Comparison of ENCODE assay signal across 18 cellular contexts in genomic region chr17:721540-721937, GRCh38. TPM values are rescaled to one million over a fixed set of nuclear protein-coding genes. Genes with fewer than 3 reads are reported as not detected.
A peak's percentile ranks its signal among the peaks of the same experiment; 100 is the strongest.
DNase-seq lines count a peak whose midpoint lies in the region; ATAC-seq and TF ChIP-seq lines count a peak whose summit lies in the region.
"Had no signal": no experiment of that assay in that cellular context is flagged by ENCODE, and none has a peak within 500 bp of the region (broad histone marks: within the 10 kb centered on the region; RNA-seq: fewer than 3 reads in every experiment).

No MANE protein-coding gene starts in this region.

- no peak for DNase-seq in MCF 10A (ENCODE audit: unreplicated experiment)
- no peak for DNase-seq in breast epithelium (ENCODE audit: low spot score in 2 of 2)
- no peak for DNase-seq in esophagus squamous epithelium (lab: John Stamatoyannopoulos, UW)
- DNase-seq in glutamatergic neuron = no peak
- no peak for DNase-seq in left colon
- DNase-seq in occipital lobe (lab: John Stamatoyannopoulos, UW) = no peak
- DNase-seq in anterior cingulate cortex (lab: John Stamatoyannopoulos, UW) = no peak
- DNase-seq: C1 segment of cervical spinal cord; Kasumi-1; NCI-H1105; NCI-H1694; NCI-H2107; NCI-H226; NCI-H526; NK-92 treated with Interleukin-12 subunit alpha and Interleukin-12 subunit beta, amount 100 ng/mL, for 24 hours had no signal

- no peaks in the 10 kb centered on the region for H3K27me3 Mint-ChIP-seq in MCF 10A (ENCODE audit: insufficient read depth, unreplicated experiment)
- no peaks in the 10 kb centered on the region for H3K27me3 Mint-ChIP-seq in glutamatergic neuron (ENCODE audit: unreplicated experiment)
- H3K27me3 Mint-ChIP-seq: IgD-negative memory B cell had no signal

- H3K36me3 ChIP-seq in breast epithelium (no peaks in the 10 kb centered on the region), esophagus squamous epithelium (no peaks in the 10 kb centered on the region)
- H3K36me3 ChIP-seq: SJSA1 had no signal

- no peak for ATAC-seq in left colon

- H3K4me1 ChIP-seq in breast epithelium = no peaks in the 10 kb centered on the region
- H3K4me1 ChIP-seq in esophagus squamous epithelium = peaks cover 2 to 42% (median 3%) of the 10 kb centered on the region in 3 donors
- H3K4me1 ChIP-seq: SJSA1 had no signal

- no peaks in the 10 kb centered on the region for H3K27me3 ChIP-seq in breast epithelium
- H3K27me3 ChIP-seq in esophagus squamous epithelium = no peaks in the 10 kb centered on the region
- H3K27me3 ChIP-seq: SJSA1 had no signal

- intact Hi-C loops in MCF 10A (cut with micrococcal nuclease) = no loop called here
- intact Hi-C loops in breast epithelium (cut with DNase I; ENCODE audit: low total_unique reads) = no loop called here
- intact Hi-C loops in esophagus squamous epithelium (cut with DNase I) = no loop called here
- intact Hi-C loops in left colon (cut with DNase I, micrococcal nuclease) = no loop called here

- 36 to 48% methylated on average over 5 of the region's 5 CpGs for WGBS in esophagus squamous epithelium, 2 donors

- no peaks in the 10 kb centered on the region for H3K9me3 Mint-ChIP-seq in MCF 10A (ENCODE audit: unreplicated experiment)
- H3K9me3 Mint-ChIP-seq in glutamatergic neuron (ENCODE audit: unreplicated experiment) = no peaks in the 10 kb centered on the region
- H3K9me3 Mint-ChIP-seq: IgD-negative memory B cell had no signal

- POLR2A ChIA-PET in MCF 10A (lab: Yijun Ruan, JAX) = interaction anchor here (0.6 to 1.9 kb wide), 5 partner anchors 9 to 275 kb away, joined by 3 to 16 read pairs (median 5); partner anchors contain the start of genes TIMM22 and TLCD3A

- no TSS peak for BruUV-seq in MCF 10A (replicated peaks; lab: Mats Ljungman, UMichigan)

- no peaks in the 10 kb centered on the region for H3K9me3 ChIP-seq in breast epithelium
- no peaks in the 10 kb centered on the region for H3K9me3 ChIP-seq in esophagus squamous epithelium
- H3K9me3 ChIP-seq: SJSA1 had no signal

- H3K4me1 Mint-ChIP-seq in MCF 10A (ENCODE audit: insufficient read depth, unreplicated experiment) (peaks cover 25% of the 10 kb centered on the region), glutamatergic neuron (ENCODE audit: low read depth, unreplicated experiment) (no peaks in the 10 kb centered on the region)

- H3K36me3 Mint-ChIP-seq in MCF 10A (ENCODE audit: insufficient read depth, unreplicated experiment) (peaks cover 13% of the 10 kb centered on the region), glutamatergic neuron (ENCODE audit: unreplicated experiment) (no peaks in the 10 kb centered on the region)
- H3K36me3 Mint-ChIP-seq: IgD-negative memory B cell had no signal

- CTCF ChIA-PET in MCF 10A (lab: Yijun Ruan, JAX) = interaction anchor here (0.6 to 1.0 kb wide), 3 partner anchors 9 to 311 kb away, joined by 3 read pairs; no protein-coding TSS in a partner anchor

- H3K4me3 ChIP-seq in breast epithelium (no peak overlapping the region), esophagus squamous epithelium (peak overlapping the region in 1 of 4 donors; percentile 8)
- H3K4me3 ChIP-seq: SJSA1 had no signal

- H3K27ac Mint-ChIP-seq in MCF 10A (ENCODE audit: low read depth, unreplicated experiment) (peak overlapping the region; percentile 50), glutamatergic neuron (ENCODE audit: unreplicated experiment) (no peak overlapping the region)

- TF ChIP-seq POLR2A in breast epithelium (IDR thresholded peaks at IDR 0.05) (no peak), esophagus squamous epithelium (IDR thresholded peaks at IDR 0.05) (no peak)

- H3K4me3 Mint-ChIP-seq in MCF 10A (ENCODE audit: unreplicated experiment) (no peak overlapping the region), glutamatergic neuron (ENCODE audit: unreplicated experiment) (no peak overlapping the region)

- TF ChIP-seq CTCF in MCF 10A (IDR thresholded peaks at IDR 0.05; ENCODE audit: unreplicated experiment) = no peak
- TF ChIP-seq CTCF in breast epithelium (IDR thresholded peaks at IDR 0.05) = no peak
- no peak for TF ChIP-seq CTCF in VCaP (conservative IDR thresholded peaks at IDR 0.05)
- no peak for TF ChIP-seq CTCF in esophagus squamous epithelium (IDR thresholded peaks at IDR 0.05)
- no peak for TF ChIP-seq CTCF in glutamatergic neuron (IDR thresholded peaks at IDR 0.05; ENCODE audit: partially characterized antibody, unreplicated experiment)

- peak overlapping the region in 1 of 2 donors; percentile 48 for H3K27ac ChIP-seq in breast epithelium
- peak overlapping the region; percentile 54 for H3K27ac ChIP-seq in VCaP
- H3K27ac ChIP-seq in esophagus squamous epithelium = peak overlapping the region; percentile 73 to 87 (median 80)
- H3K27ac ChIP-seq: SJSA1 had no signal

RNA-seq across cellular contexts. Expression of gene VPS53, which starts 6.9 kb away (rescaled TPM):
- total RNA-seq in MCF 10A (2022) (43.5 and 55.0 TPM in 2 replicates), breast epithelium (10 to 100 TPM; 21.6 to 33.1 (median 25.6) TPM), esophagus squamous epithelium (10 to 100 TPM; 20.9 to 28.8 (median 27.6) TPM), glutamatergic neuron (ENCODE audit: unreplicated experiment) (96.4 TPM), left colon (10 to 100 TPM; 75.0 to 87.3 TPM), occipital lobe (18.7 TPM)

RNA-seq across cellular contexts. Expression of gene TLCD3A, which starts 10.9 kb away (rescaled TPM):
- total RNA-seq in MCF 10A (2022) = 28.4 and 31.6 TPM in 2 replicates
- total RNA-seq in breast epithelium = 1 to 10 TPM; 5.0 to 5.9 (median 5.6) TPM
- 10 to 100 TPM; 12.7 to 31.9 (median 20.9) TPM for total RNA-seq in esophagus squamous epithelium
- 9.4 TPM for total RNA-seq in glutamatergic neuron (ENCODE audit: unreplicated experiment)
- 10 to 100 TPM; 11.3 to 15.1 TPM for total RNA-seq in left colon
- 9.5 TPM for total RNA-seq in occipital lobe

RNA-seq across cellular contexts. Expression of gene GEMIN4, which starts 30.5 kb away (rescaled TPM):
- 19.5 and 24.1 TPM in 2 replicates for total RNA-seq in MCF 10A (2022)
- total RNA-seq in breast epithelium = 10 to 100 TPM; 21.0 to 25.1 (median 22.1) TPM
- 10 to 100 TPM; 16.6 to 33.0 (median 20.1) TPM for total RNA-seq in esophagus squamous epithelium
- total RNA-seq in glutamatergic neuron (ENCODE audit: unreplicated experiment) = 19.9 TPM
- 10 to 100 TPM; 12.4 to 15.2 TPM for total RNA-seq in left colon
- 10.1 TPM for total RNA-seq in occipital lobe
